Comparison of ENCODE assay signal across 16 cellular contexts in the genomic region with DNA sequence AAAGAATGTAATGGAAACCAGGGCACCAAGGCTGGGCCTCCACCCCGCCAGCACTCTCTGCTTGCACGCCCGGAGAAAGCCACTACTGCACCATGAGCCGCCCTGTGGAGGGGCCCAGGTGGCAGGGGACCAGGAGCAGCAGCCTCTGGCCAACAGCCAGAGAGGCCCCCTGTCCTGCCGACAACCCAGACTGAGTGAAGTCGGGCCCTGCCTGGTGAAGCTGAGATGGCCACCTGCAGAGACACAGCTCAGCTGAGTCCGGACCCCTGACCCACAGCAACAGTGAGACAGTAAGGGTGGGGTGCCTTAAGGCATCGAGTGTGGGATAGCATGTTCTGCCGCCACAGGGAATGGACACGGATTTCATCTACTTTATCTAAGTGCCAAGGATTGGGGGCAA. TPM values are rescaled to one million over a fixed set of nuclear protein-coding genes. Genes with fewer than 3 reads are reported as not detected.
DNase-seq lines count a peak whose midpoint lies in the region; ATAC-seq, FAIRE-seq and TF ChIP-seq lines count a peak whose summit lies in the region.
"Had no signal": no experiment of that assay in that cellular context is flagged by ENCODE, and none has a peak within 500 bp of the region (broad histone marks: within the 10 kb centered on the region; RNA-seq: fewer than 3 reads in every experiment).

No MANE protein-coding gene starts in this region.

- intact Hi-C loops in GM12878 (cut with micrococcal nuclease; ENCODE audit: unreplicated experiment): no loop called here

- H3K4me3 Mint-ChIP-seq in activated CD8-positive, alpha-beta memory T cell treated with anti-CD3 and anti-CD28 coated beads, Interleukin-2, amount 10 ng/mL, durations not matched to agents 7 days and 5 days: no peak overlapping the region
- H3K4me3 Mint-ChIP-seq: CD4-positive, alpha-beta memory T cell had no signal

- POLR2A ChIA-PET in GM12878 (lab: Charles Lee): no interaction called here

- H2BK120ac ChIP-seq in mesenchymal stem cell (ENCODE audit: low read depth, low read length): no peak overlapping the region

- H3K23ac ChIP-seq in mesenchymal stem cell (ENCODE audit: low read length in 2 of 2): no peak overlapping the region

- no peak overlapping the region for H3K14ac ChIP-seq in mesenchymal stem cell (ENCODE audit: low read length in 2 of 2)

- RAD21 ChIA-PET in GM12878 (lab: Charles Lee; ENCODE audit: unreplicated experiment): no interaction called here

- no peaks in the 10 kb centered on the region for H3K9me3 Mint-ChIP-seq in activated CD8-positive, alpha-beta memory T cell treated with anti-CD3 and anti-CD28 coated beads, Interleukin-2, amount 10 ng/mL, durations not matched to agents 7 days and 5 days (ENCODE audit: low read depth)

- no peaks in the 10 kb centered on the region for H3K9me3 ChIP-seq in BLaER1 treated with 17β-estradiol and CSF1 and Interleukin-3, amounts not matched to agents 10 nM and 100 nM (replicated peaks in 1 of 11)
- H3K9me3 ChIP-seq in GM12878 (replicated peaks; ENCODE audit: control insufficient read depth, insufficient read depth, low read length) (no peaks in the 10 kb centered on the region), mesenchymal stem cell (ENCODE audit: control insufficient read depth, low read length) (no peaks in the 10 kb centered on the region)
- H3K9me3 ChIP-seq: BE2C had no signal

- no peak overlapping the region for H3K4me3 ChIP-seq in BLaER1 treated with 17β-estradiol and CSF1 and Interleukin-3, amounts not matched to agents 10 nM and 100 nM
- no peak overlapping the region for H3K4me3 ChIP-seq in GM12878
- no peak overlapping the region for H3K4me3 ChIP-seq in mesenchymal stem cell (ENCODE audit: insufficient read depth in 1 of 2, low read depth in 1 of 2, low read length in 2 of 2)
- H3K4me3 ChIP-seq: GM23248 had no signal

- H3K9ac ChIP-seq in BLaER1 treated with 17β-estradiol and CSF1 and Interleukin-3, amounts not matched to agents 10 nM and 100 nM: peak overlapping the region in 1 of 11 experiments; percentile 14; a peak in 1 of 22 replicates
- H3K9ac ChIP-seq in GM12878 (ENCODE audit: control insufficient read depth, insufficient read depth, low read length) (no peak overlapping the region), mesenchymal stem cell (ENCODE audit: low read length) (no peak overlapping the region)
- H3K9ac ChIP-seq: GM23248 had no signal

- peak; percentile 14 for ATAC-seq in activated CD8-positive, alpha-beta memory T cell treated with anti-CD3 and anti-CD28 coated beads, Interleukin-2, amount 10 ng/mL, durations not matched to agents 7 days and 5 days
- ATAC-seq in GM12878 (no peak), GM18873 (IDR thresholded peaks at IDR 0.05; ENCODE audit: low FRiP score, unreplicated experiment) (no peak)

- peak overlapping the region in 9 of 11 experiments; percentile 19 to 89 (median 61); a peak in 14 of 22 replicates for H3K4me2 ChIP-seq in BLaER1 treated with 17β-estradiol and CSF1 and Interleukin-3, amounts not matched to agents 10 nM and 100 nM
- H3K4me2 ChIP-seq in GM12878 (ENCODE audit: control insufficient read depth, insufficient read depth): no peak overlapping the region
- no peak overlapping the region for H3K4me2 ChIP-seq in mesenchymal stem cell (ENCODE audit: low read length, poor library complexity, severe bottlenecking)

- FAIRE-seq in GM12878 (lab: Jason Lieb, UNC): no peak

- SMC1A ChIA-PET in GM12878 (lab: Charles Lee; ENCODE audit: uncharacterized antibody, unreplicated experiment): no interaction called here

- H3K27ac ChIP-seq in BLaER1 treated with 17β-estradiol and CSF1 and Interleukin-3, amounts not matched to agents 10 nM and 100 nM: no peak overlapping the region
- no peak overlapping the region for H3K27ac ChIP-seq in GM12878 (ENCODE audit: control insufficient read depth, insufficient read depth)
- no peak overlapping the region for H3K27ac ChIP-seq in mesenchymal stem cell (ENCODE audit: low read length, poor library complexity, severe bottlenecking)
- H3K27ac ChIP-seq: GM23248 had no signal

- H2AFZ ChIP-seq in GM12878 (ENCODE audit: control insufficient read depth, low read depth, low read length): no peak overlapping the region
- H2AFZ ChIP-seq in mesenchymal stem cell (ENCODE audit: low read depth, low read length): no peak overlapping the region
- H2AFZ ChIP-seq: GM23248 had no signal

- H3K36me3 ChIP-seq in BLaER1 treated with 17β-estradiol and CSF1 and Interleukin-3, amounts not matched to agents 10 nM and 100 nM: peaks cover 63 to 100% (median 92%) of the 10 kb centered on the region in 11 experiments
- H3K36me3 ChIP-seq in GM12878 (ENCODE audit: control insufficient read depth in 2 of 2, insufficient read depth in 2 of 2, low read length in 1 of 2) (peaks cover 26 to 56% of the 10 kb centered on the region in 2 experiments), mesenchymal stem cell (ENCODE audit: control insufficient read depth in 1 of 2, insufficient read depth in 2 of 2, low read depth in 1 of 2, low read length in 2 of 2) (peaks cover 87 to 97% of the 10 kb centered on the region in 2 experiments)

- 98% methylated on average over 9 of the region's 10 CpGs for WGBS in GM12878 (ENCODE audit: insufficient coverage, insufficient replicate concordance, low lambda C conversion rate, missing lambda C conversion rate)
- whole genome bisulfite sequencing in mesenchymal stem cell: 97% methylated on average over 10 of the region's 10 CpGs

- no peak overlapping the region for H2AK5ac ChIP-seq in mesenchymal stem cell (ENCODE audit: low read length, severe bottlenecking)

- H3K27ac Mint-ChIP-seq in activated CD8-positive, alpha-beta memory T cell treated with anti-CD3 and anti-CD28 coated beads, Interleukin-2, amount 10 ng/mL, durations not matched to agents 7 days and 5 days: peak overlapping the region; percentile 15

- H3K27me3 ChIP-seq in BLaER1 treated with 17β-estradiol and CSF1 and Interleukin-3, amounts not matched to agents 10 nM and 100 nM: peaks cover 0 to 11% (median 0%) of the 10 kb centered on the region in 11 experiments; a peak in 3 of 22 replicates
- no peaks in the 10 kb centered on the region for H3K27me3 ChIP-seq in GM12878 (replicated peaks in 1 of 2; ENCODE audit: control insufficient read depth in 2 of 2, insufficient read depth in 2 of 2, low read length in 1 of 2)
- no peaks in the 10 kb centered on the region for H3K27me3 ChIP-seq in mesenchymal stem cell (ENCODE audit: control insufficient read depth in 1 of 2, insufficient read depth in 1 of 2, low read length in 2 of 2)
- H3K27me3 ChIP-seq: BE2C had no signal

- peaks cover 38% of the 10 kb centered on the region for H3K36me3 Mint-ChIP-seq in activated CD8-positive, alpha-beta memory T cell treated with anti-CD3 and anti-CD28 coated beads, Interleukin-2, amount 10 ng/mL, durations not matched to agents 7 days and 5 days

- no peak for TF ChIP-seq RAD21 in GM12878 (IDR thresholded peaks at IDR 0.05; ENCODE audit: insufficient read depth, low read depth, low read length)

- no peak for TF ChIP-seq CTCF in GM12878 (IDR thresholded peaks at IDR 0.05 in 2 of 3, conservative IDR thresholded peaks at IDR 0.05 in 1 of 3; ENCODE audit: control insufficient read depth in 2 of 3, extremely low read depth in 1 of 3, insufficient read depth in 1 of 3, low read depth in 3 of 3, low read length in 3 of 3)

- no peak overlapping the region for H2BK5ac ChIP-seq in mesenchymal stem cell (ENCODE audit: low read depth, low read length, poor library complexity, severe bottlenecking)

- no peaks in the 10 kb centered on the region for H3K79me2 ChIP-seq in GM12878 (ENCODE audit: control insufficient read depth, insufficient read depth, low read length)

- H3K4me1 ChIP-seq in BLaER1 treated with 17β-estradiol and CSF1 and Interleukin-3, amounts not matched to agents 10 nM and 100 nM: peaks cover 5 to 92% (median 81%) of the 10 kb centered on the region in 10 experiments; a peak in 19 of 20 replicates
- H3K4me1 ChIP-seq in GM12878 (ENCODE audit: control insufficient read depth, insufficient read depth, low read length) (no peaks in the 10 kb centered on the region), mesenchymal stem cell (ENCODE audit: control insufficient read depth, insufficient read depth, low read depth, low read length) (peaks cover 2% of the 10 kb centered on the region)
- H3K4me1 ChIP-seq: BE2C had no signal

- no peak for TF ChIP-seq EP300 in GM12878 (IDR thresholded peaks at IDR 0.05; ENCODE audit: borderline replicate concordance in 1 of 2, control insufficient read depth in 1 of 2, low read depth in 2 of 2, low read length in 2 of 2)

- peak; percentile 44; the same call in 1 of the 2 replicates for TF ChIP-seq POLR2A in GM12878 (IDR thresholded peaks at IDR 0.05; ENCODE audit: low read depth, low read length)

- peaks cover 15% of the 10 kb centered on the region for H3K4me1 Mint-ChIP-seq in activated CD8-positive, alpha-beta memory T cell treated with anti-CD3 and anti-CD28 coated beads, Interleukin-2, amount 10 ng/mL, durations not matched to agents 7 days and 5 days

- H4K20me1 ChIP-seq in BLaER1 treated with 17β-estradiol and CSF1 and Interleukin-3, amounts not matched to agents 10 nM and 100 nM: peaks cover 5 to 100% (median 98%) of the 10 kb centered on the region in 11 experiments; a peak in 21 of 22 replicates
- no peaks in the 10 kb centered on the region for H4K20me1 ChIP-seq in GM12878 (ENCODE audit: control insufficient read depth, insufficient read depth)

- H2BK12ac ChIP-seq in mesenchymal stem cell (ENCODE audit: low read length in 2 of 2): no peak overlapping the region

- no peak overlapping the region for H3K18ac ChIP-seq in mesenchymal stem cell (ENCODE audit: low read depth in 1 of 2, low read length in 2 of 2)

- DNase-seq in activated CD8-positive, alpha-beta memory T cell treated with anti-CD3 and anti-CD28 coated beads, Interleukin-2, amount 10 ng/mL, durations not matched to agents 7 days and 5 days: no peak
- no peak for DNase-seq in activated CD8-positive, alpha-beta memory T cell treated with anti-CD3 and anti-CD28 coated beads for 24 hours
- no peak for DNase-seq in GM12878 (ENCODE audit: low read depth, low spot score)
- no peak for DNase-seq in mesenchymal stem cell
- DNase-seq in DMS153 (lab: John Stamatoyannopoulos, UW): no peak
- DNase-seq in midbrain (lab: John Stamatoyannopoulos, UW): no peak
- DNase-seq: CD4-positive, alpha-beta memory T cell; NCI-H1417; NCI-H187; NCI-H2107; NCI-H510A; SIG-M5 had no signal

- no TSS peak for BruUV-seq in GM12878 (replicated peaks; lab: Mats Ljungman, UMichigan)

- no peak overlapping the region for H2BK15ac ChIP-seq in mesenchymal stem cell (ENCODE audit: low read depth, poor library complexity, severe bottlenecking)

- H4K8ac ChIP-seq in mesenchymal stem cell (ENCODE audit: low read length): peak overlapping the region; percentile 45

- H3K4ac ChIP-seq in mesenchymal stem cell (ENCODE audit: low read depth in 1 of 2, low read length in 2 of 2): no peak overlapping the region

- H4K91ac ChIP-seq in mesenchymal stem cell (ENCODE audit: low read length): no peak overlapping the region

- no peaks in the 10 kb centered on the region for H3K27me3 Mint-ChIP-seq in activated CD8-positive, alpha-beta memory T cell treated with anti-CD3 and anti-CD28 coated beads, Interleukin-2, amount 10 ng/mL, durations not matched to agents 7 days and 5 days
- H3K27me3 Mint-ChIP-seq: CD4-positive, alpha-beta memory T cell had no signal

- in situ Hi-C loops in GM12878 (cut with MboI): no loop called here

- CTCF ChIA-PET in activated CD8-positive, alpha-beta memory T cell treated with anti-CD3 and anti-CD28 coated beads, Interleukin-2, amount 10 ng/mL, durations not matched to agents 7 days and 5 days (lab: Charles Lee): no interaction called here
- CTCF ChIA-PET in GM12878 (lab: Yijun Ruan, JAX): interaction anchor here (0.6 kb wide), 1 partner anchor 315 kb away, joined by 3 read pairs; no protein-coding TSS in a partner anchor

- H3K79me1 ChIP-seq in mesenchymal stem cell (replicated peaks; ENCODE audit: low read length, poor library complexity, severe bottlenecking): peaks cover 51% of the 10 kb centered on the region

RNA-seq across cellular contexts. Expression of a gene that starts 28.9 kb away (rescaled TPM):
- total RNA-seq in activated CD8-positive, alpha-beta memory T cell treated with anti-CD3 and anti-CD28 coated beads, Interleukin-2, amount 10 ng/mL, durations not matched to agents 7 days and 5 days: 10 to 100 TPM; 39.7 to 43.6 TPM
- total RNA-seq in GM12878 (2013; cell fraction: nucleolus; rRNA removed): 80.3 and 92.9 TPM in 2 replicates
- total RNA-seq in GM12878 (2014; rRNA removed) (13.8 and 17.5 TPM in 2 replicates), GM12878 (2014; rRNA removed; fragmentation: Illumina TruSeq; extraction: Trizol) (15.2 and 17.1 TPM in 2 replicates), GM12878 (2021) (39.4 and 41.3 TPM in 2 replicates)
- polyA plus RNA-seq in GM12878 (2011; ENCODE audit: low read depth): 5.7 TPM
- polyA plus RNA-seq in GM12878 (2011; rRNA removed) (8.8 and 14.1 TPM in 2 replicates), GM12878 (2014; fragmentation: Illumina TruSeq; extraction: Trizol) (10.3 and 19.8 TPM in 2 replicates), GM12878 (2014; fragmentation: Nextera tagmentation; extraction: Ambion mirVana) (1 to 10 TPM; 2.1 to 9.1 TPM), GM12878 (2014; rRNA removed) (45.3 and 51.8 TPM in 2 replicates), GM12878 (2016; fragmentation: Nextera tagmentation; extraction: Ambion mirVana) (10 to 100 TPM; 37.7 to 40.1 TPM)
- polyA plus RNA-seq in GM12878 (2011; cell fraction: cytosol; rRNA removed): 31.6 and 36.1 TPM in 2 replicates
- polyA plus RNA-seq in GM12878 (2011; cell fraction: nucleus; rRNA removed): 51.0 and 92.6 TPM in 2 replicates
- 12.8 and 13.8 TPM in 2 replicates for polyA plus RNA-seq in GM12878 (2012)
- 18.7 and 29.2 TPM in 2 replicates for polyA minus RNA-seq in GM12878 (2011; rRNA and poly(A)+ RNA removed)
- polyA minus RNA-seq in GM12878 (2011; cell fraction: cytosol; rRNA and poly(A)+ RNA removed): 6.8 and 11.0 TPM in 2 replicates
- polyA minus RNA-seq in GM12878 (2011; cell fraction: nucleus; rRNA and poly(A)+ RNA removed): 28.5 and 46.7 TPM in 2 replicates
- 6.9 TPM for polyA plus RNA-seq in mesenchymal stem cell (2013, experiment 1 of 2)
- polyA plus RNA-seq in mesenchymal stem cell (2013, experiment 2 of 2): 6.9 TPM

RNA-seq across cellular contexts. Expression of a gene that starts 42.6 kb away (rescaled TPM):
- total RNA-seq in activated CD8-positive, alpha-beta memory T cell treated with anti-CD3 and anti-CD28 coated beads, Interleukin-2, amount 10 ng/mL, durations not matched to agents 7 days and 5 days: 10 to 100 TPM; 27.1 to 31.9 TPM
- total RNA-seq in GM12878 (2013; cell fraction: nucleolus; rRNA removed): 38.8 and 45.0 TPM in 2 replicates
- total RNA-seq in GM12878 (2014; rRNA removed) (31.6 and 31.9 TPM in 2 replicates), GM12878 (2014; rRNA removed; fragmentation: Illumina TruSeq; extraction: Trizol) (32.7 and 34.2 TPM in 2 replicates), GM12878 (2021) (27.7 and 28.4 TPM in 2 replicates)
- polyA plus RNA-seq in GM12878 (2011; ENCODE audit: low read depth): 8.7 TPM
- polyA plus RNA-seq in GM12878 (2011; rRNA removed) (10.6 and 13.4 TPM in 2 replicates), GM12878 (2014; fragmentation: Illumina TruSeq; extraction: Trizol) (24.8 and 33.3 TPM in 2 replicates), GM12878 (2014; fragmentation: Nextera tagmentation; extraction: Ambion mirVana) (1 to 10 TPM; 7.0 to 9.1 TPM), GM12878 (2014; rRNA removed) (27.6 and 31.3 TPM in 2 replicates), GM12878 (2016; fragmentation: Nextera tagmentation; extraction: Ambion mirVana) (10 to 100 TPM; 42.2 to 44.7 TPM)
- 18.6 and 23.1 TPM in 2 replicates for polyA plus RNA-seq in GM12878 (2011; cell fraction: cytosol; rRNA removed)
- polyA plus RNA-seq in GM12878 (2011; cell fraction: nucleus; rRNA removed): 13.7 and 20.8 TPM in 2 replicates
- polyA plus RNA-seq in GM12878 (2012): 16.0 and 16.7 TPM in 2 replicates
- polyA minus RNA-seq in GM12878 (2011; rRNA and poly(A)+ RNA removed): 8.3 and 12.9 TPM in 2 replicates
- polyA minus RNA-seq in GM12878 (2011; cell fraction: cytosol; rRNA and poly(A)+ RNA removed): 7.9 and 9.8 TPM in 2 replicates
- polyA minus RNA-seq in GM12878 (2011; cell fraction: nucleus; rRNA and poly(A)+ RNA removed): 3.3 and 5.2 TPM in 2 replicates
- 38.6 TPM for polyA plus RNA-seq in mesenchymal stem cell (2013, experiment 1 of 2)
- polyA plus RNA-seq in mesenchymal stem cell (2013, experiment 2 of 2): 39.6 TPM

Comparison
In these comparisons a context has a peak if more than half of its experiments do, and no peak if none do; other contexts are left out.
1. H3K4me2 ChIP-seq: peak in BLaER1 treated with 17β-estradiol and CSF1 and Interleukin-3, amounts not matched to agents 10 nM and 100 nM (9 of 11); none in GM12878 (single experiment) and mesenchymal stem cell (single experiment).